Comparison of ENCODE assay signal across 1 cellular context in genomic region chr2:227415538-227416424, GRCh38.
TF ChIP-seq lines count a peak whose summit lies in the region.

No MANE protein-coding gene starts in this region.

TF ChIP-seq in K562, 482 proteins besides CTCF, POLR2A, EP300 and RAD21 (continues in another document):
- TF ChIP-seq ZNF512 (tag; IDR thresholded peaks at IDR 0.05) (peak; percentile 65; the same call in 1 of the 2 replicates), ZNF316 (IDR thresholded peaks at IDR 0.05) (peak; percentile 78), NR2C2 (CRISPR knock-in tag; IDR thresholded peaks at IDR 0.05) (no peak), NR2C2 (tag; IDR thresholded peaks at IDR 0.05) (no peak), E2F3 (CRISPR knock-in tag; IDR thresholded peaks at IDR 0.05) (no peak), CCNT2 (IDR thresholded peaks at IDR 0.05; ENCODE audit: borderline replicate concordance, extremely low read depth, insufficient read length, low read depth, low read length) (no peak), ZNF121 (CRISPR knock-in tag; conservative IDR thresholded peaks at IDR 0.05) (no peak), FOS (IDR thresholded peaks at IDR 0.05; ENCODE audit: extremely low read depth, insufficient read length) (no peak), ETV1 (tag; conservative IDR thresholded peaks at IDR 0.05; ENCODE audit: low read depth) (no peak), TFAM (CRISPR knock-in tag; conservative IDR thresholded peaks at IDR 0.05) (no peak), ZNF277 (CRISPR knock-in tag; IDR thresholded peaks at IDR 0.05; ENCODE audit: borderline replicate concordance) (no peak), MAFG (tag; conservative IDR thresholded peaks at IDR 0.05) (peak; percentile 68), CCAR2 (IDR thresholded peaks at IDR 0.05; ENCODE audit: low read depth, low read length) (no peak), ZNF75A (CRISPR knock-in tag; IDR thresholded peaks at IDR 0.05) (no peak), FOXJ2 (tag; IDR thresholded peaks at IDR 0.05) (no peak), SMAD2 (IDR thresholded peaks at IDR 0.05; ENCODE audit: low read depth, low read length) (no peak), EWSR1 (IDR thresholded peaks at IDR 0.05; ENCODE audit: borderline replicate concordance, low read depth, partially characterized antibody) (no peak), ZNF444 (CRISPR knock-in tag; IDR thresholded peaks at IDR 0.05) (no peak), STAT6 (CRISPR knock-in tag; IDR thresholded peaks at IDR 0.05) (no peak), CBX5 (IDR thresholded peaks at IDR 0.05; ENCODE audit: borderline replicate concordance, low read depth) (no peak), NCOA4 (IDR thresholded peaks at IDR 0.05; ENCODE audit: partially characterized antibody) (no peak), CEBPB (tag; IDR thresholded peaks at IDR 0.05) (0 out of 2 replicates have a peak, but pooled peaks have one; percentile 14), LCOR (CRISPR knock-in tag; IDR thresholded peaks at IDR 0.05) (no peak), ZNF407 (IDR thresholded peaks at IDR 0.05; ENCODE audit: low read depth) (no peak), MITF (IDR thresholded peaks at IDR 0.05) (no peak), MXI1 (IDR thresholded peaks at IDR 0.05; ENCODE audit: low read depth, low read length) (no peak), BRF2 (IDR thresholded peaks at IDR 0.05; ENCODE audit: borderline replicate concordance, insufficient read depth, insufficient read length) (no peak), ETS1 (conservative IDR thresholded peaks at IDR 0.05; ENCODE audit: control insufficient read depth, low read depth, low read length) (no peak), ZNF354B (CRISPR knock-in tag; IDR thresholded peaks at IDR 0.05) (no peak), HES1 (IDR thresholded peaks at IDR 0.05; ENCODE audit: low read depth) (no peak), MTA2 (IDR thresholded peaks at IDR 0.05; ENCODE audit: low read depth) (no peak), MCM7 (IDR thresholded peaks at IDR 0.05) (no peak), ZFX (CRISPR knock-in tag; IDR thresholded peaks at IDR 0.05) (no peak), TRIM28 (IDR thresholded peaks at IDR 0.05) (no peak), PML (IDR thresholded peaks at IDR 0.05; ENCODE audit: low read length) (no peak), ZSCAN32 (CRISPR knock-in tag; IDR thresholded peaks at IDR 0.05) (no peak), ATF1 (CRISPR knock-in tag; IDR thresholded peaks at IDR 0.05) (no peak), ATF1 (tag; IDR thresholded peaks at IDR 0.05) (no peak), RBFOX2 (IDR thresholded peaks at IDR 0.05; ENCODE audit: low read depth, low read length) (no peak), ZBTB26 (CRISPR knock-in tag; IDR thresholded peaks at IDR 0.05) (no peak), MLLT1 (IDR thresholded peaks at IDR 0.05) (no peak), SP2 (IDR thresholded peaks at IDR 0.05; ENCODE audit: extremely low read depth, low read depth, low read length, poor library complexity, severe bottlenecking) (no peak), CGGBP1 (CRISPR knock-in tag; IDR thresholded peaks at IDR 0.05) (no peak), KAT8 (IDR thresholded peaks at IDR 0.05; ENCODE audit: low read depth) (no peak)
